ENCODE assay signal across 9 cellular contexts in the genomic region with DNA sequence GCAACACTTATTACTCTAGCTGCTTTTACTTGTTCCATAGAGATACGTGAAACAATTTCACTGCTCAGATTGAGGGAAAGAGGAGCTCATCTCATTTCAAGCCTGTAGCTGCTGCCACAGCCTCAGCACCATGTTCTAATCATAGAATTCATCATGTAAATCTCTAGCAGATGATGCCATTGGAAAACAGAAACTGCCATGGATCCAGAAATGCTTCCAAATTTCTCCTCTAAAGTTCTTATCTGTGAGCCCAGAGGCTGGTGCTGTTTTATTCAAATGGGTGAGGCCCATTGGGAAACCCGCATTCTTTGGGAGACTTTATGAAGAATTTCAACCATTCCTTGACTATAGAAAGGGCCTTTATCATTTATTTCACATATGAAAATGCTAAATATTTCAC. TPM values are rescaled to one million over a fixed set of nuclear protein-coding genes. Genes with fewer than 3 reads are reported as not detected.
DNase-seq lines count a peak whose midpoint lies in the region; ATAC-seq and TF ChIP-seq lines count a peak whose summit lies in the region.
"Had no signal": no experiment of that assay in that cellular context is flagged by ENCODE, and none has a peak within 500 bp of the region (broad histone marks: within the 10 kb centered on the region; RNA-seq: fewer than 3 reads in every experiment).

No MANE protein-coding gene starts in this region.

- H3F3A ChIP-seq in MM.1S (ENCODE audit: insufficient read depth, low read length), result peaks cover 17% of the 10 kb centered on the region
- H3F3A ChIP-seq in neural cell (ENCODE audit: insufficient read depth, low read length, poor library complexity, severe bottlenecking), result no peaks in the 10 kb centered on the region

- DNase-seq in CD14-positive monocyte (ENCODE audit: low spot score) (no peak), MM.1S (no peak), coronary artery (ENCODE audit: low spot score) (no peak), mesenteric fat pad (ENCODE audit: low spot score) (no peak)
- DNase-seq in stimulated activated CD4-positive, alpha-beta T cell treated with anti-CD3 and anti-CD28 coated beads, Interleukin-1b, Interleukin-23, amount 100 ng/mL, for 48 hours, result no peak
- no peak for DNase-seq in stimulated activated CD4-positive, alpha-beta T cell treated with anti-CD3 and anti-CD28 coated beads, Interleukin-15, amount 100 ng/mL, for 24 hours
- DNase-seq: stimulated activated naive B cell treated with anti-CD40 and anti-IgM and Interleukin-4, amounts not matched to agents 10 μg/mL and 1 μg/mL and 100 μg/mL, for 72 hours had no signal

- no peaks in the 10 kb centered on the region for H3K9me2 ChIP-seq in MM.1S (replicated peaks; ENCODE audit: insufficient read depth, low read length)
- H3K9me2 ChIP-seq in neural cell (ENCODE audit: insufficient read depth, low read length), result no peaks in the 10 kb centered on the region

- no peak overlapping the region for H3K9ac ChIP-seq in MM.1S (ENCODE audit: low read length)
- H3K9ac ChIP-seq in neural cell (ENCODE audit: low read length), result peak overlapping the region; percentile 95

- H2AFZ ChIP-seq in MM.1S (ENCODE audit: low read length), result no peak overlapping the region
- H2AFZ ChIP-seq in neural cell (ENCODE audit: low read depth, low read length), result no peak overlapping the region

- H4K20me1 ChIP-seq in MM.1S (ENCODE audit: insufficient read depth, low read length) (no peaks in the 10 kb centered on the region), neural cell (ENCODE audit: insufficient read depth) (peaks cover 3% of the 10 kb centered on the region)

- no peaks in the 10 kb centered on the region for H3K9me3 Mint-ChIP-seq in CD14-positive monocyte
- H3K9me3 Mint-ChIP-seq: stimulated activated naive B cell treated with anti-CD40 and anti-IgM and Interleukin-4, amounts not matched to agents 10 μg/mL and 1 μg/mL and 100 μg/mL, for 72 hours had no signal

- peak overlapping the region; percentile 95 to 98 for H3K4me3 Mint-ChIP-seq in CD14-positive monocyte

- H3K27ac ChIP-seq in MM.1S (ENCODE audit: low read length), result no peak overlapping the region
- H3K27ac ChIP-seq in coronary artery, result peak overlapping the region in 1 of 2 donors; percentile 33
- H3K27ac ChIP-seq in neural cell (ENCODE audit: low read length), result peak overlapping the region; percentile 3

- peak overlapping the region in 6 of 7 donors; percentile 24 to 96 (median 94) for H3K27ac Mint-ChIP-seq in CD14-positive monocyte
- H3K27ac Mint-ChIP-seq: stimulated activated naive B cell treated with anti-CD40 and anti-IgM and Interleukin-4, amounts not matched to agents 10 μg/mL and 1 μg/mL and 100 μg/mL, for 72 hours had no signal

- H3K27me3 Mint-ChIP-seq in CD14-positive monocyte (ENCODE audit: low read depth in 3 of 3), result peaks cover 0 to 2% (median 0%) of the 10 kb centered on the region in 3 donors
- H3K27me3 Mint-ChIP-seq: stimulated activated naive B cell treated with anti-CD40 and anti-IgM and Interleukin-4, amounts not matched to agents 10 μg/mL and 1 μg/mL and 100 μg/mL, for 72 hours had no signal

- ATAC-seq in GM21360 (IDR thresholded peaks at IDR 0.05; ENCODE audit: unreplicated experiment), result no peak
- ATAC-seq: stimulated activated naive B cell treated with anti-CD40 and anti-IgM and Interleukin-4, amounts not matched to agents 10 μg/mL and 1 μg/mL and 100 μg/mL, for 72 hours had no signal

- H3K36me3 Mint-ChIP-seq in CD14-positive monocyte, result peaks cover 42 to 54% of the 10 kb centered on the region in 2 donors
- H3K36me3 Mint-ChIP-seq: stimulated activated naive B cell treated with anti-CD40 and anti-IgM and Interleukin-4, amounts not matched to agents 10 μg/mL and 1 μg/mL and 100 μg/mL, for 72 hours had no signal

- no peaks in the 10 kb centered on the region for H3K36me3 ChIP-seq in MM.1S (replicated peaks; ENCODE audit: insufficient read depth, low read length)
- H3K36me3 ChIP-seq in neural cell (ENCODE audit: insufficient read depth, low read length), result peaks cover 5% of the 10 kb centered on the region

- H3K4me1 Mint-ChIP-seq in CD14-positive monocyte, result peaks cover 63% of the 10 kb centered on the region

- no peak for TF ChIP-seq EP300 in neural cell (conservative IDR thresholded peaks at IDR 0.05; ENCODE audit: poor library complexity, severe bottlenecking)

- H3K27me3 ChIP-seq in MM.1S (replicated peaks; ENCODE audit: insufficient read depth, low read length) (no peaks in the 10 kb centered on the region), neural cell (ENCODE audit: insufficient read depth, low read depth, low read length) (no peaks in the 10 kb centered on the region)

- H3K4me2 ChIP-seq in MM.1S (ENCODE audit: low read depth, low read length), result peak overlapping the region; percentile 68
- peak overlapping the region; percentile 95 for H3K4me2 ChIP-seq in neural cell (ENCODE audit: low read length)

- intact Hi-C loops in CD14-positive monocyte (cut with micrococcal nuclease), result no loop called here

- TF ChIP-seq RAD21 in neural cell (conservative IDR thresholded peaks at IDR 0.05), result no peak

- no peaks in the 10 kb centered on the region for H3K9me3 ChIP-seq in MM.1S (replicated peaks; ENCODE audit: insufficient read depth, low read length)
- H3K9me3 ChIP-seq in neural cell (ENCODE audit: low read length), result no peaks in the 10 kb centered on the region

- TF ChIP-seq CTCF in CD14-positive monocyte (IDR thresholded peaks at IDR 0.05) (no peak), MM.1S (IDR thresholded peaks at IDR 0.05; ENCODE audit: low read length) (no peak), coronary artery (IDR thresholded peaks at IDR 0.05) (no peak), neural cell (IDR thresholded peaks at IDR 0.05; ENCODE audit: poor library complexity, severe bottlenecking) (no peak)

- peaks cover 14% of the 10 kb centered on the region; the same call in 1 of the 2 replicates for H3K4me1 ChIP-seq in MM.1S (ENCODE audit: low read length)

- H3K4me3 ChIP-seq in MM.1S (ENCODE audit: low read length) (peak overlapping the region; percentile 87), coronary artery (peak overlapping the region; percentile 99), neural cell (ENCODE audit: low read length) (peak overlapping the region; percentile 92)

- H3K79me2 ChIP-seq in MM.1S (ENCODE audit: low read length) (peaks cover 68% of the 10 kb centered on the region), neural cell (replicated peaks; ENCODE audit: insufficient read depth, low read length) (peaks cover 50% of the 10 kb centered on the region)

TF ChIP-seq in neural cell, 6 proteins besides CTCF, POLR2A, EP300 and RAD21:
- TF ChIP-seq SMC3 (conservative IDR thresholded peaks at IDR 0.05; ENCODE audit: poor library complexity) (no peak), TAF1 (IDR thresholded peaks at IDR 0.05; ENCODE audit: low read depth) (no peak), POLR2AphosphoS5 (IDR thresholded peaks at IDR 0.05) (no peak), EZH2 (IDR thresholded peaks at IDR 0.05; ENCODE audit: borderline replicate concordance, insufficient read depth, low read length, poor library complexity, severe bottlenecking) (no peak), MXI1 (conservative IDR thresholded peaks at IDR 0.05; ENCODE audit: poor library complexity, severe bottlenecking) (no peak)
- TF ChIP-seq, protein P1, sequence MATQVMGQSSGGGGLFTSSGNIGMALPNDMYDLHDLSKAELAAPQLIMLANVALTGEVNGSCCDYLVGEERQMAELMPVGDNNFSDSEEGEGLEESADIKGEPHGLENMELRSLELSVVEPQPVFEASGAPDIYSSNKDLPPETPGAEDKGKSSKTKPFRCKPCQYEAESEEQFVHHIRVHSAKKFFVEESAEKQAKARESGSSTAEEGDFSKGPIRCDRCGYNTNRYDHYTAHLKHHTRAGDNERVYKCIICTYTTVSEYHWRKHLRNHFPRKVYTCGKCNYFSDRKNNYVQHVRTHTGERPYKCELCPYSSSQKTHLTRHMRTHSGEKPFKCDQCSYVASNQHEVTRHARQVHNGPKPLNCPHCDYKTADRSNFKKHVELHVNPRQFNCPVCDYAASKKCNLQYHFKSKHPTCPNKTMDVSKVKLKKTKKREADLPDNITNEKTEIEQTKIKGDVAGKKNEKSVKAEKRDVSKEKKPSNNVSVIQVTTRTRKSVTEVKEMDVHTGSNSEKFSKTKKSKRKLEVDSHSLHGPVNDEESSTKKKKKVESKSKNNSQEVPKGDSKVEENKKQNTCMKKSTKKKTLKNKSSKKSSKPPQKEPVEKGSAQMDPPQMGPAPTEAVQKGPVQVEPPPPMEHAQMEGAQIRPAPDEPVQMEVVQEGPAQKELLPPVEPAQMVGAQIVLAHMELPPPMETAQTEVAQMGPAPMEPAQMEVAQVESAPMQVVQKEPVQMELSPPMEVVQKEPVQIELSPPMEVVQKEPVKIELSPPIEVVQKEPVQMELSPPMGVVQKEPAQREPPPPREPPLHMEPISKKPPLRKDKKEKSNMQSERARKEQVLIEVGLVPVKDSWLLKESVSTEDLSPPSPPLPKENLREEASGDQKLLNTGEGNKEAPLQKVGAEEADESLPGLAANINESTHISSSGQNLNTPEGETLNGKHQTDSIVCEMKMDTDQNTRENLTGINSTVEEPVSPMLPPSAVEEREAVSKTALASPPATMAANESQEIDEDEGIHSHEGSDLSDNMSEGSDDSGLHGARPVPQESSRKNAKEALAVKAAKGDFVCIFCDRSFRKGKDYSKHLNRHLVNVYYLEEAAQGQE (IDR thresholded peaks at IDR 0.05; ENCODE audit: borderline replicate concordance), result no peak

RNA-seq across cellular contexts. Expression of gene CDC42EP3, which starts 1.9 kb away (rescaled TPM):
- 100 to 1,000 TPM; 249 to 272 TPM for polyA plus RNA-seq in CD14-positive monocyte
- polyA plus RNA-seq in neural cell, result 23.7 and 25.2 TPM in 2 replicates
- polyA minus RNA-seq in neural cell, result 44.3 and 53.3 TPM in 2 replicates
- 47.6 TPM for total RNA-seq in mesenteric fat pad
